In the genomic region with DNA sequence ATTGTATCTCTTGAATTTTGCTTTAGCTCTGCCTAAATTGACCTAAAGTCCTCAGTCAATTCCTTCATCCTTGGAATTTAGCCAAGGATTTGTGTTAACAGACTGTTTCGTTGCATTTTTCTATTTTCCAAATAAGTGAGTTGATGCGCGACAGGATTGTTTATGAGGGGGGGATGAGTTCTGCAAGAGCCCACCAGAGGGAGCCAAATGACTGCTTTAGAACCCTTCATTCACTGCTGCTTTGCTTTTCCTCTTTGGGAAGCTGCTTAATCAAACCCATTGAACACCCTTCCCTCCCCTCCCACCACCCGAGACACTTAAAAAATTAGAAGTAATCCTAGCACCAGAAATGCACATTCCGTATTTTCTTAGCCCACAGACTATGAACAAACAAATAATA, we compare ENCODE assay signal across 8 cellular contexts. TPM values are rescaled to one million over a fixed set of nuclear protein-coding genes. Genes with fewer than 3 reads are reported as not detected.
DNase-seq lines count a peak whose midpoint lies in the region; ATAC-seq, FAIRE-seq and TF ChIP-seq lines count a peak whose summit lies in the region.

No MANE protein-coding gene starts in this region.

- peak; percentile 77 for TF ChIP-seq CTCF in GM20000 (IDR thresholded peaks at IDR 0.05; ENCODE audit: extremely low read depth, missing control alignments)
- peak; percentile 87 for TF ChIP-seq CTCF in PC-9 (conservative IDR thresholded peaks at IDR 0.05)
- peak; percentile 84 to 87 (median 86); a peak in 5 of 6 replicates for TF ChIP-seq CTCF in GM12878 (IDR thresholded peaks at IDR 0.05 in 2 of 3, conservative IDR thresholded peaks at IDR 0.05 in 1 of 3; ENCODE audit: control insufficient read depth in 2 of 3, extremely low read depth in 1 of 3, insufficient read depth in 1 of 3, low read depth in 3 of 3, low read length in 3 of 3)

- H3K27ac ChIP-seq in PC-9 (no peak overlapping the region), GM12878 (ENCODE audit: control insufficient read depth, insufficient read depth) (no peak overlapping the region)

- ATAC-seq in GM12878 = peak; percentile 78
- no peak for ATAC-seq in HG03280 (IDR thresholded peaks at IDR 0.05; ENCODE audit: unreplicated experiment)

- 0% methylated on average over 5 of the region's 5 CpGs for WGBS in GM12878 (ENCODE audit: insufficient coverage, insufficient replicate concordance, low lambda C conversion rate, missing lambda C conversion rate)

- SMC1A ChIA-PET in GM12878 (lab: Charles Lee; ENCODE audit: uncharacterized antibody, unreplicated experiment) = interaction anchor here (0.6 to 2.3 kb wide), 9 partner anchors 10 to 937 kb away, joined by 3 to 19 read pairs (median 4); no protein-coding TSS in a partner anchor

- no peaks in the 10 kb centered on the region for H3K36me3 ChIP-seq in PC-9 (ENCODE audit: low read depth)
- H3K36me3 ChIP-seq in GM12878 (ENCODE audit: control insufficient read depth in 2 of 2, insufficient read depth in 2 of 2, low read length in 1 of 2) = no peaks in the 10 kb centered on the region
- H3K36me3 ChIP-seq in skeletal muscle satellite cell (ENCODE audit: insufficient read depth, low read length) = no peaks in the 10 kb centered on the region

- intact Hi-C loops in PC-9 (cut with micrococcal nuclease; ENCODE audit: unreplicated experiment) (loop anchor here (1.0 to 5.0 kb wide), 5 partner anchors 135 to 1361 kb away; no protein-coding TSS in a partner anchor), GM12878 (cut with micrococcal nuclease; ENCODE audit: unreplicated experiment) (loop anchor here (1.0 to 5.0 kb wide), 7 partner anchors 135 to 1399 kb away; no protein-coding TSS in a partner anchor)

- TF ChIP-seq RAD21 in GM12878 (IDR thresholded peaks at IDR 0.05; ENCODE audit: insufficient read depth, low read depth, low read length) = peak; percentile 76

- no peak overlapping the region for H2AFZ ChIP-seq in PC-9
- peak overlapping the region; percentile 52; the same call in 1 of the 2 replicates for H2AFZ ChIP-seq in GM12878 (ENCODE audit: control insufficient read depth, low read depth, low read length)

- H4K20me1 ChIP-seq in PC-9 (ENCODE audit: insufficient read depth) (no peaks in the 10 kb centered on the region), GM12878 (ENCODE audit: control insufficient read depth, insufficient read depth) (no peaks in the 10 kb centered on the region)

- H3K4me1 ChIP-seq in PC-9 (replicated peaks; ENCODE audit: insufficient read depth) = no peaks in the 10 kb centered on the region
- H3K4me1 ChIP-seq in GM12878 (ENCODE audit: control insufficient read depth, insufficient read depth, low read length) = peaks cover 6% of the 10 kb centered on the region; the same call in 1 of the 2 replicates
- H3K4me1 ChIP-seq in skeletal muscle satellite cell (ENCODE audit: control insufficient read depth, insufficient read depth, low read length) = no peaks in the 10 kb centered on the region

- no peak for TF ChIP-seq POLR2A in GM12878 (IDR thresholded peaks at IDR 0.05; ENCODE audit: low read depth, low read length)

- H3K9me3 ChIP-seq in PC-9 (ENCODE audit: insufficient read depth, low read depth) (no peaks in the 10 kb centered on the region), GM12878 (replicated peaks; ENCODE audit: control insufficient read depth, insufficient read depth, low read length) (no peaks in the 10 kb centered on the region), skeletal muscle satellite cell (replicated peaks; ENCODE audit: low read length) (no peaks in the 10 kb centered on the region)

- CTCF ChIA-PET in PC-9 (lab: Charles Lee) = interaction anchor here (0.8 kb wide), 1 partner anchor 152 kb away, joined by 3 read pairs; no protein-coding TSS in a partner anchor
- CTCF ChIA-PET in GM12878 (lab: Yijun Ruan, JAX) = interaction anchor here (0.7 to 6.7 kb wide), 22 partner anchors 9 to 1460 kb away, joined by 3 to 106 read pairs (median 3); no protein-coding TSS in a partner anchor

- in situ Hi-C loops in GM12878 (cut with MboI) = loop anchor here (5.0 kb wide), 1 partner anchor 134 kb away; no protein-coding TSS in a partner anchor

- BruUV-seq in PC-9 (replicated peaks; lab: Mats Ljungman, UMichigan) = no TSS peak
- BruUV-seq in GM12878 (replicated peaks; lab: Mats Ljungman, UMichigan) = no TSS peak

- no peaks in the 10 kb centered on the region for H3K9me2 ChIP-seq in PC-9 (ENCODE audit: insufficient read depth)

- H3K27me3 ChIP-seq in PC-9 (ENCODE audit: insufficient read depth, low read depth) (no peaks in the 10 kb centered on the region), GM12878 (replicated peaks in 1 of 2; ENCODE audit: control insufficient read depth in 2 of 2, insufficient read depth in 2 of 2, low read length in 1 of 2) (peaks cover 0 to 4% of the 10 kb centered on the region in 2 experiments; a peak in 1 of 4 replicates), skeletal muscle satellite cell (ENCODE audit: control insufficient read depth, insufficient read depth, low read length) (peaks cover 30% of the 10 kb centered on the region)

- peak; percentile 86 for FAIRE-seq in GM12878 (lab: Jason Lieb, UNC)

- DNase-seq in DMS114 treated with DMSO at 0.1 percent for 48 hours (lab: John Stamatoyannopoulos, UW; ENCODE audit: unreplicated experiment) = peak; percentile 77
- DNase-seq in GM20000 (ENCODE audit: low spot score) = peak; percentile 78
- DNase-seq in HuH-7 (ENCODE audit: low spot score) = peak; percentile 88
- DNase-seq in PC-9 = peak in 1 of 2 experiments; percentile 37
- DNase-seq in GM12878 (ENCODE audit: low read depth, low spot score) = no peak
- peak in 29 of 51 donors; percentile 5 to 76 (median 25) for DNase-seq in hypothalamus (lab: John Stamatoyannopoulos, UW)

- no peak overlapping the region for H3K9ac ChIP-seq in GM12878 (ENCODE audit: control insufficient read depth, insufficient read depth, low read length)
- no peak overlapping the region for H3K9ac ChIP-seq in skeletal muscle satellite cell (ENCODE audit: low read depth, low read length)

- H3K4me3 ChIP-seq in PC-9 (no peak overlapping the region), GM12878 (no peak overlapping the region), skeletal muscle satellite cell (ENCODE audit: low read length) (peak overlapping the region; percentile 7)

- POLR2A ChIA-PET in PC-9 (lab: Charles Lee; ENCODE audit: unreplicated experiment) (no interaction called here), GM12878 (lab: Charles Lee) (no interaction called here)

- H3F3A ChIP-seq in PC-9 (ENCODE audit: insufficient read depth, low read depth) = no peaks in the 10 kb centered on the region

- no peak; a peak in 1 of 4 replicates for TF ChIP-seq EP300 in GM12878 (IDR thresholded peaks at IDR 0.05; ENCODE audit: borderline replicate concordance in 1 of 2, control insufficient read depth in 1 of 2, low read depth in 2 of 2, low read length in 2 of 2)

- H3K79me2 ChIP-seq in PC-9 (ENCODE audit: low read depth) (no peaks in the 10 kb centered on the region), GM12878 (ENCODE audit: control insufficient read depth, insufficient read depth, low read length) (no peaks in the 10 kb centered on the region)

- RAD21 ChIA-PET in GM12878 (lab: Charles Lee; ENCODE audit: unreplicated experiment) = interaction anchor here (0.7 to 2.5 kb wide), 6 partner anchors 107 to 1344 kb away, joined by 3 to 24 read pairs (median 4); no protein-coding TSS in a partner anchor

- H3K4me2 ChIP-seq in PC-9 (peak overlapping the region; percentile 46), GM12878 (ENCODE audit: control insufficient read depth, insufficient read depth) (peak overlapping the region; percentile 51), skeletal muscle satellite cell (ENCODE audit: low read length) (peak overlapping the region; percentile 63)

TF ChIP-seq in GM12878, 131 proteins besides CTCF, POLR2A, EP300 and RAD21 (continues in another document):
- TF ChIP-seq ZNF24 (IDR thresholded peaks at IDR 0.05) (0 out of 2 replicates have a peak, but pooled peaks have one; percentile 7), RBBP5 (conservative IDR thresholded peaks at IDR 0.05) (no peak), SUPT20H (IDR thresholded peaks at IDR 0.05; ENCODE audit: borderline replicate concordance, control insufficient read depth, low read depth, low read length) (no peak)
- TF ChIP-seq, protein P1, sequence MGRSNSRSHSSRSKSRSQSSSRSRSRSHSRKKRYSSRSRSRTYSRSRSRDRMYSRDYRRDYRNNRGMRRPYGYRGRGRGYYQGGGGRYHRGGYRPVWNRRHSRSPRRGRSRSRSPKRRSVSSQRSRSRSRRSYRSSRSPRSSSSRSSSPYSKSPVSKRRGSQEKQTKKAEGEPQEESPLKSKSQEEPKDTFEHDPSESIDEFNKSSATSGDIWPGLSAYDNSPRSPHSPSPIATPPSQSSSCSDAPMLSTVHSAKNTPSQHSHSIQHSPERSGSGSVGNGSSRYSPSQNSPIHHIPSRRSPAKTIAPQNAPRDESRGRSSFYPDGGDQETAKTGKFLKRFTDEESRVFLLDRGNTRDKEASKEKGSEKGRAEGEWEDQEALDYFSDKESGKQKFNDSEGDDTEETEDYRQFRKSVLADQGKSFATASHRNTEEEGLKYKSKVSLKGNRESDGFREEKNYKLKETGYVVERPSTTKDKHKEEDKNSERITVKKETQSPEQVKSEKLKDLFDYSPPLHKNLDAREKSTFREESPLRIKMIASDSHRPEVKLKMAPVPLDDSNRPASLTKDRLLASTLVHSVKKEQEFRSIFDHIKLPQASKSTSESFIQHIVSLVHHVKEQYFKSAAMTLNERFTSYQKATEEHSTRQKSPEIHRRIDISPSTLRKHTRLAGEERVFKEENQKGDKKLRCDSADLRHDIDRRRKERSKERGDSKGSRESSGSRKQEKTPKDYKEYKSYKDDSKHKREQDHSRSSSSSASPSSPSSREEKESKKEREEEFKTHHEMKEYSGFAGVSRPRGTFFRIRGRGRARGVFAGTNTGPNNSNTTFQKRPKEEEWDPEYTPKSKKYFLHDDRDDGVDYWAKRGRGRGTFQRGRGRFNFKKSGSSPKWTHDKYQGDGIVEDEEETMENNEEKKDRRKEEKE (IDR thresholded peaks at IDR 0.05) = no peak

RNA-seq across cellular contexts. Expression of a gene that starts 33.7 kb away (rescaled TPM):
- total RNA-seq in PC-9 (2021) (not detected in 2 replicates), GM12878 (2014; rRNA removed) (not detected in 2 replicates), GM12878 (2014; rRNA removed; fragmentation: Illumina TruSeq; extraction: Trizol) (not detected in 2 replicates), GM12878 (2021) (not detected in 2 replicates)
- total RNA-seq in GM12878 (2013; cell fraction: nucleolus; rRNA removed) = not detected in 2 replicates
- not detected for polyA plus RNA-seq in GM12878 (2011; ENCODE audit: low read depth)
- polyA plus RNA-seq in GM12878 (2011; rRNA removed) (not detected in 2 replicates), GM12878 (2014; fragmentation: Illumina TruSeq; extraction: Trizol) (not detected in 2 replicates), GM12878 (2014; fragmentation: Nextera tagmentation; extraction: Ambion mirVana) (not detected), GM12878 (2014; rRNA removed) (not detected in 2 replicates), GM12878 (2016; fragmentation: Nextera tagmentation; extraction: Ambion mirVana) (not detected)
- polyA plus RNA-seq in GM12878 (2011; cell fraction: cytosol; rRNA removed) = not detected in 2 replicates
- not detected in 2 replicates for polyA plus RNA-seq in GM12878 (2011; cell fraction: nucleus; rRNA removed)
- not detected in 2 replicates for polyA plus RNA-seq in GM12878 (2012)
- polyA minus RNA-seq in GM12878 (2011; rRNA and poly(A)+ RNA removed) = not detected in 2 replicates
- not detected in 2 replicates for polyA minus RNA-seq in GM12878 (2011; cell fraction: cytosol; rRNA and poly(A)+ RNA removed)
- polyA minus RNA-seq in GM12878 (2011; cell fraction: nucleus; rRNA and poly(A)+ RNA removed) = not detected in 2 replicates
- total RNA-seq in skeletal muscle satellite cell (2012; rRNA removed) = not detected in 2 replicates
